Comparison of ENCODE assay signal across 16 cellular contexts in the genomic region with DNA sequence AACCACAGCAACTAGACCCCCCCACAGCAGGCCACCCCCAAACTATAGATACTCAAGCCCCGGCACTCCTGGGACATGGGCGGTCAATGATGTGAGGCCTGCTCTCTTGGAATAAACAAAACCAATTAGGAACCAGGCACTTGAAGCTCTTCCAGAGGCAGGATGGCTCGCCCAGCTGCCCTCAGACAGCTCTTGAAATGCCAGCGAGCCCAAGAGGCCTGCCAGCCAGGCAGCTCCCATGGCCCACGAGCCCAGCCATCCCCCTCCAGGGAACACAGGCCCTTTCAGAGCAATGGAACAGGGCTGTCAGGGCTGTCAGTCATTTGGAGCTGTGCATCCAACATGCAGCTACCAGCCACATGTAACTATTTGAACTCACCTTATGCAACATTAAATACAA. TPM values are rescaled to one million over a fixed set of nuclear protein-coding genes. Genes with fewer than 3 reads are reported as not detected.
A peak's percentile ranks its signal among the peaks of the same experiment; 100 is the strongest.
DNase-seq lines count a peak whose midpoint lies in the region; ATAC-seq, FAIRE-seq and TF ChIP-seq lines count a peak whose summit lies in the region.
"Had no signal": no experiment of that assay in that cellular context is flagged by ENCODE, and none has a peak within 500 bp of the region (broad histone marks: within the 10 kb centered on the region; RNA-seq: fewer than 3 reads in every experiment).

No MANE protein-coding gene starts in this region.

- no peak for DNase-seq in activated naive CD8-positive, alpha-beta T cell treated with anti-CD3 and anti-CD28 coated beads, Interleukin-2, amount 50 U/mL, for 24 hours
- DNase-seq in WTC11 (ENCODE audit: low spot score) (no peak), left ventricle myocardium inferior (peak; percentile 71), urothelium cell line (ENCODE audit: low spot score) (no peak), neural progenitor cell (ENCODE audit: low spot score) (no peak), NCI-H226 (no peak)
- DNase-seq: activated CD4-positive, alpha-beta T cell treated with anti-CD3 and anti-CD28 coated beads, Interleukin-2, amount 50 U/mL, for 48 hours; adrenal gland; GF-D8; NCI-H345; stimulated activated naive B cell treated with anti-CD40 and anti-IgM and Interleukin-4, amounts not matched to agents 10 μg/mL and 1 μg/mL and 100 μg/mL, for 72 hours; T-helper 2 cell had no signal

- H3K27me3 Mint-ChIP-seq in activated naive CD8-positive, alpha-beta T cell, result no peaks in the 10 kb centered on the region
- H3K27me3 Mint-ChIP-seq in activated naive CD8-positive, alpha-beta T cell treated with anti-CD3 and anti-CD28 coated beads, Interleukin-2, amount 50 U/mL, for 24 hours, result no peaks in the 10 kb centered on the region
- no peaks in the 10 kb centered on the region; the same call in 1 of the 2 replicates for H3K27me3 Mint-ChIP-seq in WTC11 (ENCODE audit: low read depth)
- H3K27me3 Mint-ChIP-seq in neural progenitor cell (ENCODE audit: insufficient read depth, low read depth), result peaks cover 3% of the 10 kb centered on the region
- H3K27me3 Mint-ChIP-seq: B cell; stimulated activated naive B cell treated with anti-CD40 and anti-IgM and Interleukin-4, amounts not matched to agents 10 μg/mL and 1 μg/mL and 100 μg/mL, for 72 hours had no signal

- no peaks in the 10 kb centered on the region for H3K9me3 Mint-ChIP-seq in activated naive CD8-positive, alpha-beta T cell (ENCODE audit: low read depth)
- H3K9me3 Mint-ChIP-seq in activated naive CD8-positive, alpha-beta T cell treated with anti-CD3 and anti-CD28 coated beads, Interleukin-2, amount 50 U/mL, for 24 hours, result peaks cover 4% of the 10 kb centered on the region
- H3K9me3 Mint-ChIP-seq in WTC11, result no peaks in the 10 kb centered on the region
- no peaks in the 10 kb centered on the region for H3K9me3 Mint-ChIP-seq in neural progenitor cell
- H3K9me3 Mint-ChIP-seq: stimulated activated naive B cell treated with anti-CD40 and anti-IgM and Interleukin-4, amounts not matched to agents 10 μg/mL and 1 μg/mL and 100 μg/mL, for 72 hours had no signal

- POLR2A ChIA-PET in WTC11 (lab: Charles Lee), result interaction anchor here (0.6 kb wide), 1 partner anchor 19 kb away, joined by 3 read pairs; no protein-coding TSS in a partner anchor

- peaks cover 15% of the 10 kb centered on the region for H3F3A ChIP-seq in neural progenitor cell (ENCODE audit: low read depth)

- peaks cover 35% of the 10 kb centered on the region for H4K20me1 ChIP-seq in neural progenitor cell (ENCODE audit: low read depth)

- no peak overlapping the region for H3K9ac ChIP-seq in neural progenitor cell

- CTCF ChIA-PET in WTC11 (lab: Charles Lee), result no interaction called here

- H3K9me3 ChIP-seq in left ventricle myocardium inferior (replicated peaks) (no peaks in the 10 kb centered on the region), neural progenitor cell (ENCODE audit: low read depth) (no peaks in the 10 kb centered on the region)
- H3K9me3 ChIP-seq: adrenal gland had no signal

- H3K27ac ChIP-seq in left ventricle myocardium inferior (replicated peaks), result peak overlapping the region; percentile 89
- no peak overlapping the region for H3K27ac ChIP-seq in neural progenitor cell
- H3K27ac ChIP-seq: adrenal gland had no signal

- H3K27me3 ChIP-seq in left ventricle myocardium inferior (ENCODE audit: low read depth) (no peaks in the 10 kb centered on the region), neural progenitor cell (no peaks in the 10 kb centered on the region)
- H3K27me3 ChIP-seq: adrenal gland had no signal

- peaks cover 84% of the 10 kb centered on the region for H3K4me1 ChIP-seq in left ventricle myocardium inferior
- H3K4me1 ChIP-seq in neural progenitor cell, result peaks cover 10% of the 10 kb centered on the region

- intact Hi-C loops in left ventricle myocardium inferior (cut with micrococcal nuclease), result no loop called here

- H3K4me3 Mint-ChIP-seq in activated naive CD8-positive, alpha-beta T cell, result no peak overlapping the region
- no peak overlapping the region for H3K4me3 Mint-ChIP-seq in activated naive CD8-positive, alpha-beta T cell treated with anti-CD3 and anti-CD28 coated beads, Interleukin-2, amount 50 U/mL, for 24 hours
- H3K4me3 Mint-ChIP-seq in WTC11 (no peak overlapping the region), neural progenitor cell (no peak overlapping the region)
- H3K4me3 Mint-ChIP-seq: B cell; stimulated activated naive B cell treated with anti-CD40 and anti-IgM and Interleukin-4, amounts not matched to agents 10 μg/mL and 1 μg/mL and 100 μg/mL, for 72 hours had no signal

- H3K36me3 ChIP-seq in left ventricle myocardium inferior (peaks cover 5% of the 10 kb centered on the region), neural progenitor cell (no peaks in the 10 kb centered on the region)

- peaks cover 28% of the 10 kb centered on the region for H3K79me2 ChIP-seq in neural progenitor cell (ENCODE audit: low read depth)

- ATAC-seq in activated naive CD8-positive, alpha-beta T cell treated with anti-CD3 and anti-CD28 coated beads, Interleukin-2, amount 50 U/mL, for 24 hours, result no peak
- ATAC-seq in WTC11, result no peak
- ATAC-seq in GM21515 (IDR thresholded peaks at IDR 0.05; ENCODE audit: unreplicated experiment), result no peak
- ATAC-seq: Panc1; stimulated activated naive B cell treated with anti-CD40 and anti-IgM and Interleukin-4, amounts not matched to agents 10 μg/mL and 1 μg/mL and 100 μg/mL, for 72 hours had no signal

- no peak for TF ChIP-seq CTCF in WTC11 (IDR thresholded peaks at IDR 0.05)
- TF ChIP-seq CTCF in left ventricle myocardium inferior (IDR thresholded peaks at IDR 0.05; ENCODE audit: borderline replicate concordance), result no peak
- TF ChIP-seq CTCF in neural progenitor cell (IDR thresholded peaks at IDR 0.05), result no peak

- H3K4me3 ChIP-seq in left ventricle myocardium inferior (no peak overlapping the region), neural progenitor cell (no peak overlapping the region)
- H3K4me3 ChIP-seq: adrenal gland had no signal

- no peak overlapping the region for H2AFZ ChIP-seq in neural progenitor cell (replicated peaks)

- H3K4me1 Mint-ChIP-seq in activated naive CD8-positive, alpha-beta T cell (ENCODE audit: low read depth), result peaks cover 45% of the 10 kb centered on the region
- H3K4me1 Mint-ChIP-seq in activated naive CD8-positive, alpha-beta T cell treated with anti-CD3 and anti-CD28 coated beads, Interleukin-2, amount 50 U/mL, for 24 hours, result peaks cover 45% of the 10 kb centered on the region
- peaks cover 32% of the 10 kb centered on the region for H3K4me1 Mint-ChIP-seq in WTC11
- peaks cover 25% of the 10 kb centered on the region for H3K4me1 Mint-ChIP-seq in neural progenitor cell

- no peak overlapping the region for H3K4me2 ChIP-seq in neural progenitor cell

- H3K27ac Mint-ChIP-seq in activated naive CD8-positive, alpha-beta T cell, result peak overlapping the region; percentile 91
- H3K27ac Mint-ChIP-seq in activated naive CD8-positive, alpha-beta T cell treated with anti-CD3 and anti-CD28 coated beads, Interleukin-2, amount 50 U/mL, for 24 hours, result no peak overlapping the region
- H3K27ac Mint-ChIP-seq in WTC11 (peak overlapping the region; percentile 91), neural progenitor cell (no peak overlapping the region)
- H3K27ac Mint-ChIP-seq: B cell; stimulated activated naive B cell treated with anti-CD40 and anti-IgM and Interleukin-4, amounts not matched to agents 10 μg/mL and 1 μg/mL and 100 μg/mL, for 72 hours had no signal

- FAIRE-seq in urothelium cell line (lab: Jason Lieb, UNC), result peak; percentile 97

- peaks cover 9% of the 10 kb centered on the region for H3K36me3 Mint-ChIP-seq in activated naive CD8-positive, alpha-beta T cell
- H3K36me3 Mint-ChIP-seq in activated naive CD8-positive, alpha-beta T cell treated with anti-CD3 and anti-CD28 coated beads, Interleukin-2, amount 50 U/mL, for 24 hours (ENCODE audit: low read depth), result peaks cover 21% of the 10 kb centered on the region
- H3K36me3 Mint-ChIP-seq in WTC11 (peaks cover 10% of the 10 kb centered on the region), neural progenitor cell (no peaks in the 10 kb centered on the region)

TF ChIP-seq in WTC11, 78 proteins besides CTCF, POLR2A, EP300 and RAD21 (continues in another document):
- no peak for TF ChIP-seq NFE2L1 (CRISPR knock-in tag; IDR thresholded peaks at IDR 0.05)
- TF ChIP-seq, protein P1, sequence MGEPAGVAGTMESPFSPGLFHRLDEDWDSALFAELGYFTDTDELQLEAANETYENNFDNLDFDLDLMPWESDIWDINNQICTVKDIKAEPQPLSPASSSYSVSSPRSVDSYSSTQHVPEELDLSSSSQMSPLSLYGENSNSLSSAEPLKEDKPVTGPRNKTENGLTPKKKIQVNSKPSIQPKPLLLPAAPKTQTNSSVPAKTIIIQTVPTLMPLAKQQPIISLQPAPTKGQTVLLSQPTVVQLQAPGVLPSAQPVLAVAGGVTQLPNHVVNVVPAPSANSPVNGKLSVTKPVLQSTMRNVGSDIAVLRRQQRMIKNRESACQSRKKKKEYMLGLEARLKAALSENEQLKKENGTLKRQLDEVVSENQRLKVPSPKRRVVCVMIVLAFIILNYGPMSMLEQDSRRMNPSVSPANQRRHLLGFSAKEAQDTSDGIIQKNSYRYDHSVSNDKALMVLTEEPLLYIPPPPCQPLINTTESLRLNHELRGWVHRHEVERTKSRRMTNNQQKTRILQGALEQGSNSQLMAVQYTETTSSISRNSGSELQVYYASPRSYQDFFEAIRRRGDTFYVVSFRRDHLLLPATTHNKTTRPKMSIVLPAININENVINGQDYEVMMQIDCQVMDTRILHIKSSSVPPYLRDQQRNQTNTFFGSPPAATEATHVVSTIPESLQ (CRISPR knock-in tag; IDR thresholded peaks at IDR 0.05), result no peak
- TF ChIP-seq ZNF138 (CRISPR knock-in tag; conservative IDR thresholded peaks at IDR 0.05), result no peak
- TF ChIP-seq, protein P2, sequence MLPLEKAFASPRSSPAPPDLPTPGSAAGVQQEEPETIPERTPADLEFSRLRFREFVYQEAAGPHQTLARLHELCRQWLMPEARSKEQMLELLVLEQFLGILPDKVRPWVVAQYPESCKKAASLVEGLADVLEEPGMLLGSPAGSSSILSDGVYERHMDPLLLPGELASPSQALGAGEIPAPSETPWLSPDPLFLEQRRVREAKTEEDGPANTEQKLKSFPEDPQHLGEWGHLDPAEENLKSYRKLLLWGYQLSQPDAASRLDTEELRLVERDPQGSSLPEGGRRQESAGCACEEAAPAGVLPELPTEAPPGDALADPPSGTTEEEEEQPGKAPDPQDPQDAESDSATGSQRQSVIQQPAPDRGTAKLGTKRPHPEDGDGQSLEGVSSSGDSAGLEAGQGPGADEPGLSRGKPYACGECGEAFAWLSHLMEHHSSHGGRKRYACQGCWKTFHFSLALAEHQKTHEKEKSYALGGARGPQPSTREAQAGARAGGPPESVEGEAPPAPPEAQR (CRISPR knock-in tag; IDR thresholded peaks at IDR 0.05), result no peak

RNA-seq across cellular contexts. Expression of a gene that starts 34.0 kb away (rescaled TPM):
- 24.6 to 26.9 TPM (median 25.7 TPM) in 3 replicates for total RNA-seq in WTC11 (2021)
- 25.7 TPM for total RNA-seq in left ventricle myocardium inferior
- total RNA-seq in neural progenitor cell (ENCODE audit: low replicate concordance), result 22.2 and 26.2 TPM in 2 replicates

RNA-seq across cellular contexts. Expression of a gene that starts 43.6 kb away (rescaled TPM):
- total RNA-seq in WTC11 (2021) (57.6 to 84.2 TPM (median 75.0 TPM) in 3 replicates), left ventricle myocardium inferior (28.5 TPM), neural progenitor cell (ENCODE audit: low replicate concordance) (31.7 and 59.5 TPM in 2 replicates)

Comparison
In these comparisons a context has a peak if more than half of its experiments do, and no peak if none do; other contexts are left out.
1. H3K27ac Mint-ChIP-seq: peak in activated naive CD8-positive, alpha-beta T cell (single experiment) and WTC11 (single experiment); none in activated naive CD8-positive, alpha-beta T cell treated with anti-CD3 and anti-CD28 coated beads, Interleukin-2, amount 50 U/mL, for 24 hours (single experiment) and neural progenitor cell (single experiment).